ENCODE assay signal across 15 cellular contexts in genomic region chr5:137051165-137051564, GRCh38.
A peak's percentile ranks its signal among the peaks of the same experiment; 100 is the strongest.
DNase-seq lines count a peak whose midpoint lies in the region; TF ChIP-seq lines count a peak whose summit lies in the region.
"Had no signal": no experiment of that assay in that cellular context is flagged by ENCODE, and none has a peak within 500 bp of the region (broad histone marks: within the 10 kb centered on the region; RNA-seq: fewer than 3 reads in every experiment).

No MANE protein-coding gene starts in this region.

- H3K9me3 ChIP-seq in neural progenitor cell (ENCODE audit: low read depth) (no peaks in the 10 kb centered on the region), A673 (ENCODE audit: low read depth, low read length, poor library complexity, severe bottlenecking) (no peaks in the 10 kb centered on the region)
- H3K9me3 ChIP-seq: adrenal gland had no signal

- no peaks in the 10 kb centered on the region for H3K27me3 ChIP-seq in neural progenitor cell
- H3K27me3 ChIP-seq in A673 (replicated peaks; ENCODE audit: insufficient read depth, low read depth, low read length, poor library complexity), result peaks cover 8% of the 10 kb centered on the region
- H3K27me3 ChIP-seq: adrenal gland had no signal

- no peak overlapping the region for H2AFZ ChIP-seq in neural progenitor cell (replicated peaks)

- H3K4me2 ChIP-seq in neural progenitor cell, result no peak overlapping the region

- H3K36me3 Mint-ChIP-seq in HFFc6 (ENCODE audit: low read depth), result no peaks in the 10 kb centered on the region
- H3K36me3 Mint-ChIP-seq in neural progenitor cell, result no peaks in the 10 kb centered on the region
- H3K36me3 Mint-ChIP-seq: activated CD8-positive, alpha-beta memory T cell treated with anti-CD3 and anti-CD28 coated beads, Interleukin-2, amount 10 ng/mL, durations not matched to agents 7 days and 5 days; natural killer cell; stimulated activated naive B cell treated with anti-CD40 and anti-IgM and Interleukin-4, amounts not matched to agents 10 μg/mL and 1 μg/mL and 100 μg/mL, for 72 hours had no signal

- TF ChIP-seq CTCF in HFFc6 (IDR thresholded peaks at IDR 0.05) (peak; percentile 66), astrocyte of the spinal cord (IDR thresholded peaks at IDR 0.05; ENCODE audit: low read depth, low read length) (peak; percentile 14), neural progenitor cell (IDR thresholded peaks at IDR 0.05) (peak; percentile 49), A673 (conservative IDR thresholded peaks at IDR 0.05; ENCODE audit: low read depth, low read length) (no peak)

- H3F3A ChIP-seq in neural progenitor cell (ENCODE audit: low read depth), result no peaks in the 10 kb centered on the region

- H3K4me1 Mint-ChIP-seq in HFFc6 (ENCODE audit: low read depth) (no peaks in the 10 kb centered on the region; the same call in 1 of the 2 replicates), neural progenitor cell (no peaks in the 10 kb centered on the region)
- H3K4me1 Mint-ChIP-seq: activated CD8-positive, alpha-beta memory T cell treated with anti-CD3 and anti-CD28 coated beads, Interleukin-2, amount 10 ng/mL, durations not matched to agents 7 days and 5 days; B cell; natural killer cell; stimulated activated naive B cell treated with anti-CD40 and anti-IgM and Interleukin-4, amounts not matched to agents 10 μg/mL and 1 μg/mL and 100 μg/mL, for 72 hours had no signal

- H3K27ac Mint-ChIP-seq in HFFc6 (no peak overlapping the region), neural progenitor cell (no peak overlapping the region)
- H3K27ac Mint-ChIP-seq: activated CD8-positive, alpha-beta memory T cell treated with anti-CD3 and anti-CD28 coated beads, Interleukin-2, amount 10 ng/mL, durations not matched to agents 7 days and 5 days; B cell; natural killer cell; stimulated activated naive B cell treated with anti-CD40 and anti-IgM and Interleukin-4, amounts not matched to agents 10 μg/mL and 1 μg/mL and 100 μg/mL, for 72 hours had no signal

- in situ Hi-C loops in astrocyte of the spinal cord (cut with HindIII; ENCODE audit: low sequenced_read_pairs), result no loop called here

- POLR2A ChIA-PET in A673 (lab: Charles Lee; ENCODE audit: low non-redundant PET), result no interaction called here

- DNase-seq in NCI-H82 (lab: John Stamatoyannopoulos, UW), result peak; percentile 16
- DNase-seq in NCI-H82 treated with DMSO at 0.1 percent for 48 hours (lab: John Stamatoyannopoulos, UW; ENCODE audit: unreplicated experiment), result no peak
- peak; percentile 31 for DNase-seq in HFFc6
- no peak for DNase-seq in astrocyte of the spinal cord (ENCODE audit: low read depth, low spot score)
- no peak for DNase-seq in neural progenitor cell (ENCODE audit: low spot score)
- no peak for DNase-seq in effector CD4-positive, alpha-beta T cell
- no peak for DNase-seq in A673 (ENCODE audit: low spot score)
- DNase-seq in dedifferentiated amniotic fluid mesenchymal stem cell (ENCODE audit: extremely low spot score), result no peak
- DNase-seq: activated CD8-positive, alpha-beta memory T cell treated with anti-CD3 and anti-CD28 coated beads, Interleukin-2, amount 10 ng/mL, durations not matched to agents 7 days and 5 days; adrenal gland; KG1; natural killer cell; NCI-H510A treated with DMSO at 0.1 percent for 48 hours; stimulated activated naive B cell treated with anti-CD40 and anti-IgM and Interleukin-4, amounts not matched to agents 10 μg/mL and 1 μg/mL and 100 μg/mL, for 72 hours had no signal

- H3K9ac ChIP-seq in neural progenitor cell, result no peak overlapping the region

- intact Hi-C loops in A673 (cut with micrococcal nuclease; ENCODE audit: unreplicated experiment), result no loop called here

- no peaks in the 10 kb centered on the region for H4K20me1 ChIP-seq in neural progenitor cell (ENCODE audit: low read depth)

- H3K4me3 Mint-ChIP-seq in HFFc6 (no peak overlapping the region), neural progenitor cell (no peak overlapping the region)
- H3K4me3 Mint-ChIP-seq: activated CD8-positive, alpha-beta memory T cell treated with anti-CD3 and anti-CD28 coated beads, Interleukin-2, amount 10 ng/mL, durations not matched to agents 7 days and 5 days; B cell; natural killer cell; stimulated activated naive B cell treated with anti-CD40 and anti-IgM and Interleukin-4, amounts not matched to agents 10 μg/mL and 1 μg/mL and 100 μg/mL, for 72 hours had no signal

- H3K36me3 ChIP-seq in neural progenitor cell, result no peaks in the 10 kb centered on the region
- no peaks in the 10 kb centered on the region for H3K36me3 ChIP-seq in A673 (ENCODE audit: insufficient read depth, low read length, poor library complexity, severe bottlenecking)
- H3K36me3 ChIP-seq: adrenal gland had no signal

- no peak overlapping the region for H3K4me3 ChIP-seq in astrocyte of the spinal cord (ENCODE audit: low read depth, low read length)
- H3K4me3 ChIP-seq in neural progenitor cell, result no peak overlapping the region
- no peak overlapping the region for H3K4me3 ChIP-seq in A673 (ENCODE audit: low read depth, low read length, poor library complexity, severe bottlenecking)
- H3K4me3 ChIP-seq: adrenal gland had no signal

- no TSS peak for BruUV-seq in A673 (replicated peaks; lab: Mats Ljungman, UMichigan)

- CTCF ChIA-PET in A673 (lab: Charles Lee), result no interaction called here

- H3K4me1 ChIP-seq in neural progenitor cell (no peaks in the 10 kb centered on the region), A673 (ENCODE audit: insufficient read depth, low read length, poor library complexity, severe bottlenecking) (no peaks in the 10 kb centered on the region)
- H3K4me1 ChIP-seq: adrenal gland had no signal

- no peaks in the 10 kb centered on the region for H3K27me3 Mint-ChIP-seq in HFFc6 (ENCODE audit: insufficient read depth)
- no peaks in the 10 kb centered on the region for H3K27me3 Mint-ChIP-seq in neural progenitor cell (ENCODE audit: insufficient read depth, low read depth)
- H3K27me3 Mint-ChIP-seq: activated CD8-positive, alpha-beta memory T cell treated with anti-CD3 and anti-CD28 coated beads, Interleukin-2, amount 10 ng/mL, durations not matched to agents 7 days and 5 days; B cell; stimulated activated naive B cell treated with anti-CD40 and anti-IgM and Interleukin-4, amounts not matched to agents 10 μg/mL and 1 μg/mL and 100 μg/mL, for 72 hours had no signal

- H3K27ac ChIP-seq in neural progenitor cell, result no peak overlapping the region
- H3K27ac ChIP-seq in A673 (ENCODE audit: low read depth, low read length, poor library complexity, severe bottlenecking), result no peak overlapping the region
- H3K27ac ChIP-seq: adrenal gland had no signal

- H3K9me3 Mint-ChIP-seq in HFFc6, result no peaks in the 10 kb centered on the region
- no peaks in the 10 kb centered on the region for H3K9me3 Mint-ChIP-seq in neural progenitor cell
- H3K9me3 Mint-ChIP-seq: natural killer cell; stimulated activated naive B cell treated with anti-CD40 and anti-IgM and Interleukin-4, amounts not matched to agents 10 μg/mL and 1 μg/mL and 100 μg/mL, for 72 hours had no signal

- no peaks in the 10 kb centered on the region for H3K79me2 ChIP-seq in neural progenitor cell (ENCODE audit: low read depth)

Comparison
In these comparisons a context has a peak if more than half of its experiments do, and no peak if none do; other contexts are left out.
1. DNase-seq: peak in NCI-H82 (single experiment) and HFFc6 (single experiment); none in NCI-H82 treated with DMSO at 0.1 percent for 48 hours (single experiment), astrocyte of the spinal cord (single experiment), neural progenitor cell (single experiment), effector CD4-positive, alpha-beta T cell (single experiment), A673 (single experiment) and dedifferentiated amniotic fluid mesenchymal stem cell (single experiment).